1 cellular context compared by ENCODE assay signal in genomic region chr1:203186091-203186445, GRCh38.
TF ChIP-seq lines count a peak whose summit lies in the region.

No MANE protein-coding gene starts in this region.

TF ChIP-seq in H1, 55 proteins besides CTCF, POLR2A, EP300 and RAD21:
- no peak for TF ChIP-seq KDM4A (IDR thresholded peaks at IDR 0.05; ENCODE audit: low read depth, low read length, severe bottlenecking)
- TF ChIP-seq RNF2 (IDR thresholded peaks at IDR 0.05; ENCODE audit: borderline replicate concordance, low read depth, low read length, missing control alignments, poor library complexity, severe bottlenecking), result no peak
- TF ChIP-seq NANOG (IDR thresholded peaks at IDR 0.05; ENCODE audit: insufficient read depth, low read depth, low read length, poor library complexity, severe bottlenecking), result no peak
- TF ChIP-seq SIN3A (conservative IDR thresholded peaks at IDR 0.05 in 1 of 2, IDR thresholded peaks at IDR 0.05 in 1 of 2; ENCODE audit: low read depth in 1 of 2, low read length in 2 of 2), result no peak
- no peak for TF ChIP-seq TEAD4 (IDR thresholded peaks at IDR 0.05; ENCODE audit: low read depth, low read length)
- no peak for TF ChIP-seq SP2 (IDR thresholded peaks at IDR 0.05; ENCODE audit: low read length)
- no peak for TF ChIP-seq TAF7 (optimal IDR thresholded peaks at IDR 0.05; ENCODE audit: borderline replicate concordance, low read depth, low read length)
- no peak for TF ChIP-seq BRCA1 (IDR thresholded peaks at IDR 0.05; ENCODE audit: low read depth, low read length)
- no peak for TF ChIP-seq JUND (IDR thresholded peaks at IDR 0.05; ENCODE audit: low read length)
- no peak for TF ChIP-seq HDAC6 (IDR thresholded peaks at IDR 0.05; ENCODE audit: low read depth, low read length)
- TF ChIP-seq ASH2L (IDR thresholded peaks at IDR 0.05; ENCODE audit: low read length), result no peak
- TF ChIP-seq EGR1 (IDR thresholded peaks at IDR 0.05; ENCODE audit: borderline replicate concordance, low read depth, low read length), result no peak
- TF ChIP-seq CHD2 (IDR thresholded peaks at IDR 0.05; ENCODE audit: low read length), result no peak
